Comparison of ENCODE assay signal across 21 cellular contexts in genomic region chr15:99571299-99571698, GRCh38. TPM values are rescaled to one million over a fixed set of nuclear protein-coding genes. Genes with fewer than 3 reads are reported as not detected.
DNase-seq lines count a peak whose midpoint lies in the region; ATAC-seq, FAIRE-seq and TF ChIP-seq lines count a peak whose summit lies in the region.
"Had no signal": no experiment of that assay in that cellular context is flagged by ENCODE, and none has a peak within 500 bp of the region (broad histone marks: within the 10 kb centered on the region; RNA-seq: fewer than 3 reads in every experiment).

No MANE protein-coding gene starts in this region.

- H3K27ac ChIP-seq in aorta (ENCODE audit: low read depth in 1 of 2, low read length in 2 of 2): peak overlapping the region in 1 of 2 donors; percentile 28
- H3K27ac ChIP-seq: SJSA1 had no signal

- no peak for DNase-seq in GM18507 (ENCODE audit: extremely low spot score, insufficient read length, low read depth)
- DNase-seq in chondrocyte (ENCODE audit: low spot score): no peak
- no peak for DNase-seq in activated T-cell treated with anti-CD3 and anti-CD28 coated beads, Interleukin-2, amount 50 U/mL, for 1 hour
- DNase-seq in T-cell: no peak
- no peak for DNase-seq in aorta
- DNase-seq in NCI-H1694 (lab: John Stamatoyannopoulos, UW): no peak
- DNase-seq: Calu3; CD4-positive, CD25-positive, alpha-beta regulatory T cell; DMS53; H7; MV-4-11; NCI-H1436 treated with DMSO at 0.1 percent for 48 hours; NCI-H2081; NCI-H510A; NCI-H774; PC-3; SW 1271 had no signal

- FAIRE-seq in GM18507 (lab: Jason Lieb, UNC): peak; percentile 59
- FAIRE-seq: K562 had no signal

- peaks cover 2 to 7% of the 10 kb centered on the region in 2 donors for H3K4me1 ChIP-seq in aorta (ENCODE audit: control insufficient read depth in 1 of 2, insufficient read depth in 2 of 2, low read length in 2 of 2)

- H3K9me3 Mint-ChIP-seq in chondrocyte (ENCODE audit: low read depth): no peaks in the 10 kb centered on the region
- H3K9me3 Mint-ChIP-seq in T-cell: no peaks in the 10 kb centered on the region
- H3K9me3 Mint-ChIP-seq: CD4-positive, CD25-positive, alpha-beta regulatory T cell had no signal

- TF ChIP-seq CTCF in chondrocyte (IDR thresholded peaks at IDR 0.05): no peak

- H3K4me3 Mint-ChIP-seq in chondrocyte (ENCODE audit: unreplicated experiment): no peak overlapping the region
- H3K4me3 Mint-ChIP-seq in T-cell: no peak overlapping the region

- no peaks in the 10 kb centered on the region for H3K9me3 ChIP-seq in aorta (ENCODE audit: control insufficient read depth, low read length)
- H3K9me3 ChIP-seq: SJSA1 had no signal

- CTCF ChIA-PET in T-cell (lab: Charles Lee): interaction anchor here in 1 of 2 donors (0.5 kb wide), 1 partner anchor 298 kb away, joined by 3 read pairs; no protein-coding TSS in a partner anchor

- H3K36me3 Mint-ChIP-seq in chondrocyte (ENCODE audit: low read depth) (peaks cover 5% of the 10 kb centered on the region), T-cell (peaks cover 19% of the 10 kb centered on the region)

- H3K27me3 Mint-ChIP-seq in chondrocyte (ENCODE audit: low read depth) (no peaks in the 10 kb centered on the region), T-cell (no peaks in the 10 kb centered on the region)

- H3K27ac Mint-ChIP-seq in chondrocyte (ENCODE audit: unreplicated experiment) (peak overlapping the region; percentile 68), T-cell (no peak overlapping the region)

- intact Hi-C loops in aorta (cut with DNase I): loop anchor here in 1 of 2 donors (5.0 kb wide), 1 partner anchor 46 kb away; no protein-coding TSS in a partner anchor

- POLR2A ChIA-PET in T-cell (lab: Charles Lee): interaction anchor here in 1 of 2 donors (0.5 kb wide), 1 partner anchor 126 kb away, joined by 3 read pairs; no protein-coding TSS in a partner anchor

- H3K4me1 Mint-ChIP-seq in chondrocyte (ENCODE audit: low read depth) (peaks cover 69% of the 10 kb centered on the region), T-cell (peaks cover 66 to 79% (median 70%) of the 10 kb centered on the region in 3 donors)

- no peak overlapping the region for H3K4me3 ChIP-seq in aorta (ENCODE audit: low read length in 2 of 2)
- H3K4me3 ChIP-seq: K562, SJSA1 had no signal

- no peaks in the 10 kb centered on the region for H3K36me3 ChIP-seq in aorta (ENCODE audit: control insufficient read depth in 1 of 2, insufficient read depth in 2 of 2, low read length in 1 of 2)
- H3K36me3 ChIP-seq: SJSA1 had no signal

- ATAC-seq in GM19351 (IDR thresholded peaks at IDR 0.05; ENCODE audit: unreplicated experiment) (peak; percentile 61), HG03439 (IDR thresholded peaks at IDR 0.05; ENCODE audit: unreplicated experiment) (peak; percentile 46), T-cell (replicated peaks in 1 of 4) (no peak), aorta (ENCODE audit: low FRiP score) (no peak)
- ATAC-seq: K562, PC-3 had no signal

- no peaks in the 10 kb centered on the region for H3K27me3 ChIP-seq in aorta (ENCODE audit: control insufficient read depth in 1 of 2, insufficient read depth in 2 of 2, low read length in 1 of 2)
- H3K27me3 ChIP-seq: SJSA1 had no signal

- 70% methylated on average over 3 of the region's 3 CpGs for WGBS in aorta, 2 donors

RNA-seq across cellular contexts. Expression of gene MEF2A, which starts 5.5 kb away (rescaled TPM):
- 138 to 191 TPM (median 184 TPM) in 3 replicates for total RNA-seq in chondrocyte
- total RNA-seq in T-cell: 10 to 100 TPM; 31.6 to 37.4 (median 33.9) TPM
- 100 to 1,000 TPM; 150 to 160 TPM for total RNA-seq in aorta
- polyA plus RNA-seq in aorta: 10 to 100 TPM; 27.2 to 35.8 TPM

Comparison
In these comparisons a context has a peak if more than half of its experiments do, and no peak if none do; other contexts are left out.
1. ATAC-seq: peak in GM19351 (single experiment) and HG03439 (single experiment); none in T-cell (0 of 4) and aorta (single experiment).